22 cellular contexts compared by ENCODE assay signal in genomic region chr22:36929621-36930020, GRCh38.
"Had no signal": no experiment of that assay in that cellular context is flagged by ENCODE, and none has a peak within 500 bp of the region (broad histone marks: within the 10 kb centered on the region; RNA-seq: fewer than 3 reads in every experiment).

No MANE protein-coding gene starts in this region.

- H3K27me3 Mint-ChIP-seq: activated CD4-positive, alpha-beta T cell treated with anti-CD3 and anti-CD28 coated beads, Interleukin-2, amount 10 ng/mL, durations not matched to agents 7 days and 5 days had no signal

- H3K36me3 Mint-ChIP-seq: activated naive CD8-positive, alpha-beta T cell treated with anti-CD3 and anti-CD28 coated beads for 36 hours; natural killer cell had no signal

- H3K27ac ChIP-seq: breast epithelium, colonic mucosa, dorsolateral prefrontal cortex, esophagus muscularis mucosa, thoracic aorta, upper lobe of left lung, VCaP had no signal

- H3K27me3 ChIP-seq: breast epithelium, colonic mucosa, upper lobe of left lung had no signal

- H3K4me1 ChIP-seq: breast epithelium, colonic mucosa, esophagus muscularis mucosa, upper lobe of left lung had no signal

- H3K4me3 ChIP-seq: breast epithelium, colonic mucosa, dorsolateral prefrontal cortex, esophagus muscularis mucosa, thoracic aorta, upper lobe of left lung had no signal

- H3K27ac Mint-ChIP-seq: activated CD4-positive, alpha-beta T cell treated with anti-CD3 and anti-CD28 coated beads, Interleukin-2, amount 10 ng/mL, durations not matched to agents 7 days and 5 days; activated CD8-positive, alpha-beta T cell treated with anti-CD3 and anti-CD28 coated beads, Interleukin-2, amount 10 ng/mL, durations not matched to agents 7 days and 5 days; activated naive CD8-positive, alpha-beta T cell treated with anti-CD3 and anti-CD28 coated beads for 36 hours; effector memory CD8-positive, alpha-beta T cell; natural killer cell had no signal

- H3K9me3 ChIP-seq: breast epithelium, colonic mucosa, esophagus muscularis mucosa, thoracic aorta, upper lobe of left lung had no signal

- H3K9me3 Mint-ChIP-seq: activated CD4-positive, alpha-beta T cell treated with anti-CD3 and anti-CD28 coated beads, Interleukin-2, amount 10 ng/mL, durations not matched to agents 7 days and 5 days; activated naive CD8-positive, alpha-beta T cell treated with anti-CD3 and anti-CD28 coated beads for 36 hours; central memory CD8-positive, alpha-beta T cell; effector memory CD8-positive, alpha-beta T cell; natural killer cell had no signal

- ATAC-seq: activated CD8-positive, alpha-beta T cell treated with anti-CD3 and anti-CD28 coated beads, Interleukin-2, amount 10 ng/mL, durations not matched to agents 7 days and 5 days; effector memory CD8-positive, alpha-beta T cell; natural killer cell; sciatic nerve had no signal

- H3K4me3 Mint-ChIP-seq: activated CD4-positive, alpha-beta T cell treated with anti-CD3 and anti-CD28 coated beads, Interleukin-2, amount 10 ng/mL, durations not matched to agents 7 days and 5 days; activated CD8-positive, alpha-beta T cell treated with anti-CD3 and anti-CD28 coated beads, Interleukin-2, amount 10 ng/mL, durations not matched to agents 7 days and 5 days; activated naive CD8-positive, alpha-beta T cell treated with anti-CD3 and anti-CD28 coated beads for 36 hours; central memory CD8-positive, alpha-beta T cell; effector memory CD8-positive, alpha-beta T cell; natural killer cell had no signal

- H3K4me1 Mint-ChIP-seq: activated naive CD8-positive, alpha-beta T cell treated with anti-CD3 and anti-CD28 coated beads for 36 hours; central memory CD8-positive, alpha-beta T cell; natural killer cell had no signal

- DNase-seq: activated CD4-positive, alpha-beta T cell treated with anti-CD3 and anti-CD28 coated beads, Interleukin-2, amount 10 ng/mL, durations not matched to agents 7 days and 5 days; activated CD4-positive, CD25-positive, alpha-beta regulatory T cell treated with anti-CD3 and anti-CD28 coated beads, Interleukin-2, amount 50 U/mL, for 72 hours; activated CD8-positive, alpha-beta T cell treated with anti-CD3 and anti-CD28 coated beads, Interleukin-2, amount 10 ng/mL, durations not matched to agents 7 days and 5 days; activated naive CD4-positive, alpha-beta T cell treated with Interleukin-2 at 50 U/mL for 16 hours; activated naive CD8-positive, alpha-beta T cell treated with anti-CD3 and anti-CD28 coated beads for 36 hours; activated T-cell treated with anti-CD3 and anti-CD28 coated beads, Interleukin-2, amount 50 U/mL, for 48 hours; colonic mucosa; dorsolateral prefrontal cortex; effector memory CD8-positive, alpha-beta T cell; hypothalamus; midbrain; natural killer cell; nucleus accumbens; stimulated activated CD4-positive, alpha-beta T cell treated with anti-CD3 and anti-CD28 coated beads, Interleukin-4, amount 100 ng/mL, for 1 hour; stimulated activated naive CD4-positive, alpha-beta T cell treated with Interleukin-2 at 50 U/mL for 16 hours had no signal

- H3K36me3 ChIP-seq: breast epithelium, colonic mucosa, thoracic aorta had no signal
